Comparison of ENCODE assay signal across 19 cellular contexts in genomic region chr21:40732243-40732642, GRCh38.
"Had no signal": no experiment of that assay in that cellular context is flagged by ENCODE, and none has a peak within 500 bp of the region (broad histone marks: within the 10 kb centered on the region; RNA-seq: fewer than 3 reads in every experiment).

No MANE protein-coding gene starts in this region.

- H3K27me3 ChIP-seq: right atrium auricular region, tibial nerve, uterus had no signal

- H3K27ac Mint-ChIP-seq: activated naive CD8-positive, alpha-beta T cell treated with anti-CD3 and anti-CD28 coated beads for 36 hours; activated T-helper 1 cell treated with anti-CD3 and anti-CD28 coated beads, Interleukin-12 subunit alpha, Interleukin-12 subunit beta, Interleukin-2, Interleukin-4 antibody, amounts not matched to agents 30 ng/mL and 10 ng/mL and 1 ng/mL, durations not matched to agents 14 hours and 24 hours and 36 hours; natural killer cell treated with Interleukin-12 subunit alpha and Interleukin-12 subunit beta and Interleukin-15 and Interleukin-18, amount 100 ng/mL, for 72 hours had no signal

- H3K27ac ChIP-seq: esophagus muscularis mucosa, right atrium auricular region, tibial nerve, uterus had no signal

- H3K4me3 ChIP-seq: esophagus muscularis mucosa, right atrium auricular region, tibial nerve, uterus had no signal

- H3K9me3 ChIP-seq: esophagus muscularis mucosa, right atrium auricular region, tibial nerve, uterus had no signal

- H3K4me1 Mint-ChIP-seq: activated naive CD8-positive, alpha-beta T cell treated with anti-CD3 and anti-CD28 coated beads for 36 hours had no signal

- H3K4me3 Mint-ChIP-seq: activated naive CD8-positive, alpha-beta T cell treated with anti-CD3 and anti-CD28 coated beads for 36 hours; activated T-helper 1 cell treated with anti-CD3 and anti-CD28 coated beads, Interleukin-12 subunit alpha, Interleukin-12 subunit beta, Interleukin-2, Interleukin-4 antibody, amounts not matched to agents 30 ng/mL and 10 ng/mL and 1 ng/mL, durations not matched to agents 14 hours and 24 hours and 36 hours; natural killer cell treated with Interleukin-12 subunit alpha and Interleukin-12 subunit beta and Interleukin-15 and Interleukin-18, amount 100 ng/mL, for 72 hours had no signal

- H3K27me3 Mint-ChIP-seq: natural killer cell treated with Interleukin-12 subunit alpha and Interleukin-12 subunit beta and Interleukin-15 and Interleukin-18, amount 100 ng/mL, for 72 hours had no signal

- ATAC-seq: natural killer cell treated with Interleukin-12 subunit alpha and Interleukin-12 subunit beta and Interleukin-15 and Interleukin-18, amount 100 ng/mL, for 72 hours had no signal

- H3K36me3 ChIP-seq: esophagus muscularis mucosa, right atrium auricular region, tibial nerve, uterus had no signal

- H3K36me3 Mint-ChIP-seq: activated naive CD8-positive, alpha-beta T cell treated with anti-CD3 and anti-CD28 coated beads for 36 hours; natural killer cell treated with Interleukin-12 subunit alpha and Interleukin-12 subunit beta and Interleukin-15 and Interleukin-18, amount 100 ng/mL, for 72 hours had no signal

- H3K4me1 ChIP-seq: esophagus muscularis mucosa, right atrium auricular region, tibial nerve, uterus had no signal

- H3K9me3 Mint-ChIP-seq: activated naive CD8-positive, alpha-beta T cell treated with anti-CD3 and anti-CD28 coated beads for 36 hours had no signal

- DNase-seq: activated CD4-positive, CD25-positive, alpha-beta regulatory T cell treated with anti-CD3 and anti-CD28 coated beads, Interleukin-2, amount 50 U/mL, for 72 hours; activated naive CD8-positive, alpha-beta T cell treated with anti-CD3 and anti-CD28 coated beads for 36 hours; anterior cingulate cortex; foreskin fibroblast; kidney glomerular epithelial cell; mesendoderm; nucleus accumbens; posterior cingulate gyrus; small intestine; stimulated activated CD4-positive, alpha-beta T cell treated with anti-CD3 and anti-CD28 coated beads, Interleukin-4, amount 100 ng/mL, for 24 hours; stimulated activated naive CD4-positive, alpha-beta T cell treated with Interleukin-2 at 50 U/mL for 16 hours; substantia nigra; T1000; uterus had no signal
